In genomic region chr12:49536526-49537195, GRCh38 we compare ENCODE assay signal across 1 cellular context.
TF ChIP-seq lines count a peak whose summit lies in the region.

No MANE protein-coding gene starts in this region.

TF ChIP-seq in H1, 55 proteins besides CTCF, POLR2A, EP300 and RAD21:
- no peak for TF ChIP-seq CHD1 (IDR thresholded peaks at IDR 0.05; ENCODE audit: low read depth, low read length)
- TF ChIP-seq POU5F1 (IDR thresholded peaks at IDR 0.05; ENCODE audit: low read depth, low read length), result no peak
- TF ChIP-seq MAFK (IDR thresholded peaks at IDR 0.05; ENCODE audit: low read depth, low read length), result no peak
TF ChIP-seq in H1: peak in this region for 0.
